Comparison of ENCODE assay signal across 15 cellular contexts in genomic region chr2:187689372-187689771, GRCh38.
DNase-seq lines count a peak whose midpoint lies in the region; ATAC-seq, FAIRE-seq and TF ChIP-seq lines count a peak whose summit lies in the region.
"Had no signal": no experiment of that assay in that cellular context is flagged by ENCODE, and none has a peak within 500 bp of the region (broad histone marks: within the 10 kb centered on the region; RNA-seq: fewer than 3 reads in every experiment).

No MANE protein-coding gene starts in this region.

- no peak for TF ChIP-seq CTCF in LNCaP clone FGC (IDR thresholded peaks at IDR 0.05; ENCODE audit: control insufficient read depth, extremely low read depth, insufficient read depth)

- DNase-seq in DMS53 treated with DMSO at 0.1 percent for 48 hours (lab: John Stamatoyannopoulos, UW; ENCODE audit: unreplicated experiment), result peak; percentile 81
- DNase-seq in LNCaP clone FGC (ENCODE audit: low read depth), result peak; percentile 38
- DNase-seq in astrocyte of the hippocampus (ENCODE audit: low read depth, low spot score), result peak; percentile 13
- DNase-seq in NCI-H1092 treated with DMSO at 0.1 percent for 48 hours (lab: John Stamatoyannopoulos, UW), result no peak
- DNase-seq: AML-193, heart right ventricle, NCI-H1694 treated with DMSO at 0.1 percent for 48 hours, NCI-H510A treated with DMSO at 0.1 percent for 48 hours, RPMI8226 had no signal

- ATAC-seq in GM18511 (IDR thresholded peaks at IDR 0.05; ENCODE audit: unreplicated experiment), result no peak
- no peak for ATAC-seq in GM19452 (IDR thresholded peaks at IDR 0.05; ENCODE audit: unreplicated experiment)
- no peak for ATAC-seq in GM21737 (IDR thresholded peaks at IDR 0.05; ENCODE audit: unreplicated experiment)
- ATAC-seq: heart right ventricle; stimulated activated memory B cell treated with anti-CD40 and anti-IgM and Interleukin-4, amounts not matched to agents 10 μg/mL and 1 μg/mL and 100 μg/mL, for 72 hours had no signal

- H3K4me3 ChIP-seq in LNCaP clone FGC (ENCODE audit: low read depth, low read length), result no peak overlapping the region
- H3K4me3 ChIP-seq: heart right ventricle had no signal

- peak; percentile 55 for FAIRE-seq in islet of Langerhans (lab: Jason Lieb, UNC)
- FAIRE-seq: endometrium had no signal
